In genomic region chr2:10257036-10257435, GRCh38 we compare ENCODE assay signal across 20 cellular contexts.
"Had no signal": no experiment of that assay in that cellular context is flagged by ENCODE, and none has a peak within 500 bp of the region (broad histone marks: within the 10 kb centered on the region; RNA-seq: fewer than 3 reads in every experiment).

No MANE protein-coding gene starts in this region.

- H3K9me3 ChIP-seq: prostate gland, SK-N-SH had no signal

- H3K36me3 ChIP-seq: prostate gland, WERI-Rb-1 had no signal

- H3K9me3 Mint-ChIP-seq: activated naive CD8-positive, alpha-beta T cell treated with anti-CD3 and anti-CD28 coated beads, Interleukin-2, amount 10 ng/mL, durations not matched to agents 7 days and 5 days; dendritic cell treated with granulocyte-macrophage colony-stimulating factor and Interleukin-4, amounts not matched to agents 40 ng/mL and 50 ng/mL, for 4 days; T-helper 2 cell treated with Interferon-gamma antibody and Interleukin-4, amounts not matched to agents 5 μg/mL and 100 μg/mL, for 36 hours had no signal

- H3K4me3 Mint-ChIP-seq: activated CD8-positive, alpha-beta T cell treated with anti-CD3 and anti-CD28 coated beads, Interleukin-2, amount 10 ng/mL, durations not matched to agents 7 days and 5 days; activated naive CD8-positive, alpha-beta T cell treated with anti-CD3 and anti-CD28 coated beads, Interleukin-2, amount 10 ng/mL, durations not matched to agents 7 days and 5 days; activated T-helper 1 cell treated with anti-CD3 and anti-CD28 coated beads, Interleukin-12 subunit alpha, Interleukin-12 subunit beta, Interleukin-2, Interleukin-4 antibody, amounts not matched to agents 30 ng/mL and 10 ng/mL and 1 ng/mL, durations not matched to agents 14 hours and 24 hours and 36 hours; dendritic cell treated with granulocyte-macrophage colony-stimulating factor and Interleukin-4, amounts not matched to agents 40 ng/mL and 50 ng/mL, for 4 days; nephron; T-cell; T-helper 2 cell treated with Interferon-gamma antibody and Interleukin-4, amounts not matched to agents 5 μg/mL and 100 μg/mL, for 36 hours had no signal

- H3K27ac Mint-ChIP-seq: activated CD8-positive, alpha-beta T cell treated with anti-CD3 and anti-CD28 coated beads, Interleukin-2, amount 10 ng/mL, durations not matched to agents 7 days and 5 days; activated naive CD8-positive, alpha-beta T cell treated with anti-CD3 and anti-CD28 coated beads, Interleukin-2, amount 10 ng/mL, durations not matched to agents 7 days and 5 days; activated T-helper 1 cell treated with anti-CD3 and anti-CD28 coated beads, Interleukin-12 subunit alpha, Interleukin-12 subunit beta, Interleukin-2, Interleukin-4 antibody, amounts not matched to agents 30 ng/mL and 10 ng/mL and 1 ng/mL, durations not matched to agents 14 hours and 24 hours and 36 hours; dendritic cell treated with granulocyte-macrophage colony-stimulating factor and Interleukin-4, amounts not matched to agents 40 ng/mL and 50 ng/mL, for 4 days; nephron; T-cell; T-helper 2 cell treated with Interferon-gamma antibody and Interleukin-4, amounts not matched to agents 5 μg/mL and 100 μg/mL, for 36 hours had no signal

- H3K4me3 ChIP-seq: prostate gland had no signal

- H3K4me2 ChIP-seq: SK-N-SH had no signal

- H3K27ac ChIP-seq: prostate gland, WERI-Rb-1 had no signal

- DNase-seq: activated CD4-positive, alpha-beta T cell treated with anti-CD3 and anti-CD28 coated beads for 1 hour; activated CD4-positive, alpha-beta T cell treated with anti-CD3 and anti-CD28 coated beads, Interleukin-2, amount 50 U/mL, for 1 hour; activated CD8-positive, alpha-beta T cell treated with anti-CD3 and anti-CD28 coated beads, Interleukin-2, amount 10 ng/mL, durations not matched to agents 7 days and 5 days; activated gamma-delta T cell treated with Interleukin-2 at 50 U/mL for 16 hours; activated naive CD8-positive, alpha-beta T cell treated with anti-CD3 and anti-CD28 coated beads, Interleukin-2, amount 10 ng/mL, durations not matched to agents 7 days and 5 days; amniotic stem cell; effector CD4-positive, alpha-beta T cell; mammary epithelial cell; midbrain; SK-N-SH; stimulated activated CD4-positive, alpha-beta T cell treated with anti-CD3 and anti-CD28 coated beads, Interleukin-4, amount 100 ng/mL, for 24 hours; stimulated activated naive CD8-positive, alpha-beta T cell treated with anti-CD3 and anti-CD28 coated beads, Interleukin-15, Interleukin-2, amounts not matched to agents 100 U/mL and 50 U/mL, for 24 hours; T-cell; WERI-Rb-1 had no signal

- H3K9ac ChIP-seq: SK-N-SH had no signal

- H3K36me3 Mint-ChIP-seq: activated naive CD8-positive, alpha-beta T cell treated with anti-CD3 and anti-CD28 coated beads, Interleukin-2, amount 10 ng/mL, durations not matched to agents 7 days and 5 days; T-cell had no signal

- H3K4me1 ChIP-seq: prostate gland had no signal

- FAIRE-seq: endometrium had no signal

- H3K4me1 Mint-ChIP-seq: nephron, T-cell had no signal
